In the genomic region with DNA sequence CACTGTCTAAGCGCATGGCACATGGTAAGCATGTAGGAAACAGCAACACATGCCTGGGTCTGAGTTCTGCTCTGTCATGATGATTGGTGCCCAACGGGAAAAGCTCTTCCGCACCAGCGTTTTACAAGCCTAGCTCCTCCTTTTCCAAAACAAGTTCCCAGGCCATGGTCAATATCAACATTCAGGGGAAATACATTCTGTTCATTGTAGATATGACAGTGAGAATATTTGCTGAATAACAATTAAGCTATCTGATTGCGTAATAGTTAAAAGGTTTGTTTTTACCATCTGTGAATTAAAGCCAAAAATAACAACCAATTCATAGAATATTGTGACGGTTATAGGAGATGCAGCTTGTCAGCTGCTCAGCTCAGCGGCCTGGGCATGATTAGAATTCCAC, we compare ENCODE assay signal across 19 cellular contexts.
DNase-seq lines count a peak whose midpoint lies in the region; ATAC-seq, FAIRE-seq and TF ChIP-seq lines count a peak whose summit lies in the region.
"Had no signal": no experiment of that assay in that cellular context is flagged by ENCODE, and none has a peak within 500 bp of the region (broad histone marks: within the 10 kb centered on the region; RNA-seq: fewer than 3 reads in every experiment).

No MANE protein-coding gene starts in this region.

- no peak overlapping the region for H3K4ac ChIP-seq in H1 (replicated peaks; ENCODE audit: insufficient read length, low read depth, low read length)

- H3K4me2 ChIP-seq in HCT116 (ENCODE audit: low read length) = no peak overlapping the region
- no peak overlapping the region for H3K4me2 ChIP-seq in H1 (ENCODE audit: insufficient read depth in 1 of 2, low read depth in 2 of 2, low read length in 2 of 2)
- no peak overlapping the region for H3K4me2 ChIP-seq in neural progenitor cell
- H3K4me2 ChIP-seq: A549 had no signal

- no peak for ATAC-seq in HCT116
- no peak for ATAC-seq in sciatic nerve
- ATAC-seq: A549; CD8-positive, alpha-beta T cell had no signal

- H3K9me2 ChIP-seq in HCT116 (ENCODE audit: insufficient read depth) = no peaks in the 10 kb centered on the region

- no peak overlapping the region for H3K9ac ChIP-seq in HCT116 (ENCODE audit: low read length)
- no peak overlapping the region for H3K9ac ChIP-seq in H1 (replicated peaks in 1 of 4; ENCODE audit: extremely low read depth in 1 of 4, low read depth in 3 of 4, low read length in 3 of 4)
- H3K9ac ChIP-seq in neural progenitor cell = no peak overlapping the region

- H3K4me3 ChIP-seq in HCT116 (replicated peaks in 1 of 2; ENCODE audit: low read depth in 1 of 2, low read length in 2 of 2) (no peak overlapping the region), LNCaP clone FGC (ENCODE audit: low read depth, low read length) (no peak overlapping the region), H1 (ENCODE audit: extremely low read depth in 1 of 4, insufficient read depth in 2 of 4, low read depth in 3 of 4, low read length in 4 of 4) (no peak overlapping the region), neural progenitor cell (no peak overlapping the region)
- H3K4me3 ChIP-seq: A549 had no signal

- H2BK120ac ChIP-seq in H1 (replicated peaks; ENCODE audit: low read depth, low read length) = no peak overlapping the region

- H3K27me3 Mint-ChIP-seq in neural progenitor cell (ENCODE audit: insufficient read depth, low read depth) = peaks cover 4% of the 10 kb centered on the region

- TF ChIP-seq POLR2A in HCT116 (IDR thresholded peaks at IDR 0.05; ENCODE audit: borderline replicate concordance, extremely low read depth, insufficient read depth, insufficient read length) (no peak), H1 (IDR thresholded peaks at IDR 0.05; ENCODE audit: control extremely low read depth in 1 of 2, low read depth in 2 of 2, low read length in 2 of 2) (no peak)

- peaks cover 38% of the 10 kb centered on the region for H3K4me1 Mint-ChIP-seq in neural progenitor cell

- CTCF ChIA-PET in HCT116 (lab: Charles Lee) = no interaction called here
- CTCF ChIA-PET in H1 (lab: Charles Lee; ENCODE audit: partially characterized antibody) = no interaction called here

- no peak overlapping the region for H2BK5ac ChIP-seq in H1 (ENCODE audit: low read depth, low read length)

- no peak overlapping the region for H2BK15ac ChIP-seq in H1 (ENCODE audit: low read length)

- H4K91ac ChIP-seq in H1 (replicated peaks; ENCODE audit: insufficient read length, low read length) = no peak overlapping the region

- H3K79me2 ChIP-seq in HCT116 (ENCODE audit: insufficient read depth, low read length) (no peaks in the 10 kb centered on the region), H1 (ENCODE audit: control insufficient read depth in 1 of 2, insufficient read depth in 2 of 2, low read length in 2 of 2) (no peaks in the 10 kb centered on the region), neural progenitor cell (ENCODE audit: low read depth) (no peaks in the 10 kb centered on the region)

- BruUV-seq in HCT116 (replicated peaks; lab: Mats Ljungman, UMichigan) = no TSS peak

- no peak overlapping the region for H2BK20ac ChIP-seq in H1 (ENCODE audit: low read length)

- H3K56ac ChIP-seq in H1 (replicated peaks; ENCODE audit: insufficient read length, low read depth, low read length) = no peak overlapping the region

- no peak for TF ChIP-seq EP300 in H1 (IDR thresholded peaks at IDR 0.05; ENCODE audit: borderline replicate concordance in 1 of 2, low read depth in 2 of 2, low read length in 2 of 2)

- RAD21 ChIA-PET in HCT116 (lab: Charles Lee; ENCODE audit: low non-redundant PET in 1 of 2, low total read pairs in 2 of 2, uncharacterized antibody in 2 of 2, unreplicated experiment in 2 of 2) = no interaction called here

- no peak overlapping the region for H3K23ac ChIP-seq in H1 (ENCODE audit: insufficient read length)

- H3K9me3 ChIP-seq in HCT116 (ENCODE audit: control insufficient read depth in 1 of 2, insufficient read depth in 1 of 2, low read depth in 1 of 2, low read length in 2 of 2) (no peaks in the 10 kb centered on the region), H1 (ENCODE audit: insufficient read depth in 2 of 2, low read depth in 1 of 2, low read length in 1 of 2) (no peaks in the 10 kb centered on the region), neural progenitor cell (ENCODE audit: low read depth) (no peaks in the 10 kb centered on the region)
- H3K9me3 ChIP-seq: A549, BE2C had no signal

- no peaks in the 10 kb centered on the region for H3F3A ChIP-seq in neural progenitor cell (ENCODE audit: low read depth)

- TF ChIP-seq RAD21 in HCT116 (IDR thresholded peaks at IDR 0.05; ENCODE audit: low read depth) (no peak), H1 (IDR thresholded peaks at IDR 0.05 in 1 of 2, conservative IDR thresholded peaks at IDR 0.05 in 1 of 2; ENCODE audit: low read depth in 2 of 2, low read length in 2 of 2) (no peak)

- intact Hi-C loops in HCT116 (cut with micrococcal nuclease) (no loop called here), sciatic nerve (cut with DNase I) (no loop called here)

- no peak for FAIRE-seq in H1 (lab: Jason Lieb, UNC)
- FAIRE-seq: A549, GM19239, H54, HTR-8/SVneo had no signal

- H3K27ac Mint-ChIP-seq in neural progenitor cell = peak overlapping the region; percentile 12
- H3K27ac Mint-ChIP-seq: CD8-positive, alpha-beta T cell had no signal

- no peak overlapping the region for H4K8ac ChIP-seq in H1 (ENCODE audit: extremely low read depth, insufficient read depth, low read length)

- no peak overlapping the region for H3K18ac ChIP-seq in H1 (ENCODE audit: extremely low read depth, low read length)

- no peak overlapping the region for H3K27ac ChIP-seq in HCT116 (ENCODE audit: low read depth, low read length)
- H3K27ac ChIP-seq in H1 (ENCODE audit: low read depth, low read length) = no peak overlapping the region
- no peak overlapping the region for H3K27ac ChIP-seq in neural progenitor cell
- H3K27ac ChIP-seq: A549 had no signal

- POLR2A ChIA-PET in HCT116 (lab: Charles Lee) = no interaction called here
- POLR2A ChIA-PET in H1 (lab: Charles Lee; ENCODE audit: partially characterized antibody) = no interaction called here

- 92% methylated on average over 7 of the region's 7 CpGs; no CpG with 5 or more reads in 1 of the 2 experiments for WGBS in H1 (ENCODE audit: extremely low coverage in 1 of 2, insufficient coverage in 1 of 2, insufficient read length in 1 of 2, insufficient replicate concordance in 2 of 2, low coverage in 1 of 2, low lambda C conversion rate in 2 of 2, missing lambda C conversion rate in 1 of 2), 2 experiments

- H2AK5ac ChIP-seq in H1 (ENCODE audit: low read depth, low read length) = no peak overlapping the region

- no peak overlapping the region for H4K5ac ChIP-seq in H1 (ENCODE audit: insufficient read length, low read depth, low read length)

- H3K23me2 ChIP-seq in H1 (ENCODE audit: low read depth, low read length) = no peaks in the 10 kb centered on the region

- no peak overlapping the region for H2BK12ac ChIP-seq in H1 (ENCODE audit: low read depth, low read length)

- H3K14ac ChIP-seq in H1 (ENCODE audit: insufficient read length) = no peak overlapping the region

- peaks cover 10% of the 10 kb centered on the region for H3K9me3 Mint-ChIP-seq in neural progenitor cell
- H3K9me3 Mint-ChIP-seq: CD14-positive monocyte had no signal

- DNase-seq in HCT116 (ENCODE audit: low read depth, low spot score) (no peak), LNCaP clone FGC (ENCODE audit: low read depth) (peak; percentile 6), H1 (ENCODE audit: low read depth in 1 of 2, low spot score in 2 of 2) (no peak), neural progenitor cell (ENCODE audit: low spot score) (no peak), sciatic nerve (ENCODE audit: low spot score) (no peak), cerebellar nuclear complex (lab: John Stamatoyannopoulos, UW) (no peak), NCI-H2107 (lab: John Stamatoyannopoulos, UW) (no peak), T-helper 1 cell (no peak)
- DNase-seq: BE2C; CD8-positive, alpha-beta T cell; COR-L47; DND-41; GF-D8; KG1 had no signal

- H3K36me3 ChIP-seq in HCT116 (ENCODE audit: control insufficient read depth in 1 of 2, insufficient read depth in 2 of 2, low read length in 2 of 2) = no peaks in the 10 kb centered on the region
- H3K36me3 ChIP-seq in H1 (ENCODE audit: control insufficient read depth in 2 of 4, insufficient read depth in 4 of 4, low read length in 3 of 4) = no peaks in the 10 kb centered on the region
- H3K36me3 ChIP-seq in neural progenitor cell = no peaks in the 10 kb centered on the region
- H3K36me3 ChIP-seq: BE2C had no signal

- no peaks in the 10 kb centered on the region for H3K79me1 ChIP-seq in H1 (ENCODE audit: low read depth, low read length)

- TF ChIP-seq CTCF in HCT116 (IDR thresholded peaks at IDR 0.05 in 2 of 3, conservative IDR thresholded peaks at IDR 0.05 in 1 of 3; ENCODE audit: borderline replicate concordance in 1 of 3, insufficient read depth in 1 of 3, low read depth in 2 of 3, low read length in 2 of 3) = no peak
- TF ChIP-seq CTCF in LNCaP clone FGC (IDR thresholded peaks at IDR 0.05; ENCODE audit: control insufficient read depth, extremely low read depth, insufficient read depth) = no peak
- no peak for TF ChIP-seq CTCF in H1 (IDR thresholded peaks at IDR 0.05; ENCODE audit: control extremely low read depth in 1 of 3, insufficient read depth in 1 of 3, low read depth in 1 of 3, low read length in 3 of 3)
- TF ChIP-seq CTCF in neural progenitor cell (IDR thresholded peaks at IDR 0.05) = no peak

- no peaks in the 10 kb centered on the region for H3K36me3 Mint-ChIP-seq in neural progenitor cell
- H3K36me3 Mint-ChIP-seq: CD14-positive monocyte; CD8-positive, alpha-beta T cell had no signal

- H4K20me1 ChIP-seq in HCT116 (ENCODE audit: insufficient read depth) = no peaks in the 10 kb centered on the region
- no peaks in the 10 kb centered on the region for H4K20me1 ChIP-seq in H1 (replicated peaks in 1 of 2; ENCODE audit: control insufficient read depth in 1 of 2, insufficient read depth in 2 of 2, low read length in 2 of 2)
- H4K20me1 ChIP-seq in neural progenitor cell (ENCODE audit: low read depth) = no peaks in the 10 kb centered on the region

- H2AFZ ChIP-seq in HCT116 (ENCODE audit: low read depth, low read length, poor library complexity, severe bottlenecking) (no peak overlapping the region), H1 (ENCODE audit: low read length) (no peak overlapping the region), neural progenitor cell (replicated peaks) (no peak overlapping the region)

- no peak overlapping the region for H3K4me3 Mint-ChIP-seq in neural progenitor cell
- H3K4me3 Mint-ChIP-seq: CD14-positive monocyte; CD8-positive, alpha-beta T cell had no signal

- H3K27me3 ChIP-seq in HCT116 (ENCODE audit: insufficient read depth, low read length) (0 out of 2 replicates have a peak, but pooled peaks cover 4% of the 10 kb centered on the region), H1 (replicated peaks in 1 of 4; ENCODE audit: control insufficient read depth in 3 of 4, extremely low read depth in 1 of 4, insufficient read depth in 3 of 4, low read length in 3 of 4) (no peaks in the 10 kb centered on the region), neural progenitor cell (no peaks in the 10 kb centered on the region)
- H3K27me3 ChIP-seq: BE2C had no signal

- H3K4me1 ChIP-seq in HCT116 (ENCODE audit: control insufficient read depth in 1 of 2, insufficient read depth in 2 of 2, low read length in 2 of 2) (no peaks in the 10 kb centered on the region), H1 (replicated peaks in 1 of 4; ENCODE audit: control insufficient read depth in 3 of 4, insufficient read depth in 4 of 4, low read length in 3 of 4) (no peaks in the 10 kb centered on the region), neural progenitor cell (peaks cover 6% of the 10 kb centered on the region)
- H3K4me1 ChIP-seq: A549, BE2C had no signal

Comparison
In these comparisons a context has a peak if more than half of its experiments do, and no peak if none do; other contexts are left out.
1. Of the 16 proteins assayed by ChIP-seq in both H1 and HCT116: peak only in H1: none; only in HCT116: none; in both: CEBPB; in neither: 15.